9 cellular contexts compared by ENCODE assay signal in genomic region chr10:28367865-28368541, GRCh38.
DNase-seq lines count a peak whose midpoint lies in the region; ATAC-seq and TF ChIP-seq lines count a peak whose summit lies in the region.
"Had no signal": no experiment of that assay in that cellular context is flagged by ENCODE, and none has a peak within 500 bp of the region (broad histone marks: within the 10 kb centered on the region; RNA-seq: fewer than 3 reads in every experiment).

No MANE protein-coding gene starts in this region.

- H3K9me3 ChIP-seq in colonic mucosa = no peaks in the 10 kb centered on the region
- H3K9me3 ChIP-seq: SJSA1 had no signal

- peak; percentile 53 for DNase-seq in T-helper 2 cell treated with Interferon-gamma antibody and Interleukin-4, amounts not matched to agents 5 μg/mL and 100 μg/mL, for 36 hours (ENCODE audit: low spot score)
- DNase-seq in colonic mucosa (peak; percentile 34), DMS53 (lab: John Stamatoyannopoulos, UW) (no peak), NCI-H2227 treated with DMSO at 0.1 percent for 48 hours (lab: John Stamatoyannopoulos, UW) (no peak), COLO668 (lab: John Stamatoyannopoulos, UW; ENCODE audit: unreplicated experiment) (no peak)
- DNase-seq in stimulated activated CD4-positive, alpha-beta T cell treated with anti-CD3 and anti-CD28 coated beads, Interleukin-4, amount 100 ng/mL, for 4 hours = peak; percentile 29 to 59

- peak overlapping the region; percentile 76 for H3K4me3 Mint-ChIP-seq in T-helper 2 cell treated with Interferon-gamma antibody and Interleukin-4, amounts not matched to agents 5 μg/mL and 100 μg/mL, for 36 hours

- ATAC-seq in GM19035 (IDR thresholded peaks at IDR 0.05; ENCODE audit: unreplicated experiment) = peak; percentile 94
- peak; percentile 96 for ATAC-seq in HG03060 (IDR thresholded peaks at IDR 0.05; ENCODE audit: low read depth, unreplicated experiment)

- no peaks in the 10 kb centered on the region for H3K36me3 ChIP-seq in colonic mucosa
- H3K36me3 ChIP-seq: SJSA1 had no signal

- intact Hi-C loops in colonic mucosa (cut with DNase I) = no loop called here

- H3K4me1 Mint-ChIP-seq in T-helper 2 cell treated with Interferon-gamma antibody and Interleukin-4, amounts not matched to agents 5 μg/mL and 100 μg/mL, for 36 hours (ENCODE audit: low read depth) = peaks cover 34% of the 10 kb centered on the region

- TF ChIP-seq CTCF in colonic mucosa (IDR thresholded peaks at IDR 0.05) = no peak

- H3K36me3 Mint-ChIP-seq in T-helper 2 cell treated with Interferon-gamma antibody and Interleukin-4, amounts not matched to agents 5 μg/mL and 100 μg/mL, for 36 hours (ENCODE audit: low read depth) = peaks cover 4% of the 10 kb centered on the region

- peaks cover 14% of the 10 kb centered on the region for H3K9me3 Mint-ChIP-seq in T-helper 2 cell treated with Interferon-gamma antibody and Interleukin-4, amounts not matched to agents 5 μg/mL and 100 μg/mL, for 36 hours

- peaks cover 7% of the 10 kb centered on the region for H3K4me1 ChIP-seq in colonic mucosa
- H3K4me1 ChIP-seq: SJSA1 had no signal

- no peaks in the 10 kb centered on the region for H3K27me3 Mint-ChIP-seq in T-helper 2 cell treated with Interferon-gamma antibody and Interleukin-4, amounts not matched to agents 5 μg/mL and 100 μg/mL, for 36 hours (ENCODE audit: low read depth)

- no peaks in the 10 kb centered on the region for H3K27me3 ChIP-seq in colonic mucosa
- H3K27me3 ChIP-seq: SJSA1 had no signal

- H3K27ac Mint-ChIP-seq in T-helper 2 cell treated with Interferon-gamma antibody and Interleukin-4, amounts not matched to agents 5 μg/mL and 100 μg/mL, for 36 hours = peak overlapping the region; percentile 95

- H3K27ac ChIP-seq in colonic mucosa = peak overlapping the region; percentile 35
- H3K27ac ChIP-seq: SJSA1 had no signal

- H3K9ac ChIP-seq in colonic mucosa (ENCODE audit: low read depth in 2 of 2, low read length in 2 of 2) = no peak overlapping the region

- H3K4me3 ChIP-seq in colonic mucosa = no peak overlapping the region
- H3K4me3 ChIP-seq: SJSA1 had no signal

Comparison
In these comparisons a context has a peak if more than half of its experiments do, and no peak if none do; other contexts are left out.
1. DNase-seq: peak in T-helper 2 cell treated with Interferon-gamma antibody and Interleukin-4, amounts not matched to agents 5 μg/mL and 100 μg/mL, for 36 hours (single experiment), colonic mucosa (single experiment) and stimulated activated CD4-positive, alpha-beta T cell treated with anti-CD3 and anti-CD28 coated beads, Interleukin-4, amount 100 ng/mL, for 4 hours (2 of 2); none in DMS53 (single experiment), NCI-H2227 treated with DMSO at 0.1 percent for 48 hours (single experiment) and COLO668 (single experiment).